Comparison of ENCODE assay signal across 1 cellular context in the genomic region with DNA sequence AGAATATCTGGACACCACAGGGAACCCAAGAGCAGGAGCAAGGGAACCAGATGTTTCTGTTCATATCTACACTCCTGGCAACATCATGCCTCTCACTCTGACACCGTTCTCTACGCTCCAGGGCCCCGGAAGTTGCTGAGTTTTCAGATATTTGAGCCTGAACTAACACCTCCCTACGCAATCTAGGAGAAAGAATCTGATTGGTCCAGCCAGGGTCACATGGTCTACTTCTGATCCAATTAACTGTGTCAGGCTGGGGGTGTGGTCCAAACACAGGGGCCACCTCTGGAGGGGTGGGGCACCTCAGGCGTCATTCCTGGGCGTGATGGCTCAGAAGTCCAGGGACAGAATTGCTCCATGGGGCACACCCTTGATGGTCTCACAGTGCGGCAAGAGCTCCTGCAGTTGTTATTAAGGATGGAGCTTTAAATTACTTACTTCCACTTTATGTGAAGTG.
TF ChIP-seq lines count a peak whose summit lies in the region.

No MANE protein-coding gene starts in this region.

TF ChIP-seq in HepG2, 621 proteins besides CTCF, POLR2A, EP300 and RAD21 (continued from another document):
- TF ChIP-seq, protein P1, sequence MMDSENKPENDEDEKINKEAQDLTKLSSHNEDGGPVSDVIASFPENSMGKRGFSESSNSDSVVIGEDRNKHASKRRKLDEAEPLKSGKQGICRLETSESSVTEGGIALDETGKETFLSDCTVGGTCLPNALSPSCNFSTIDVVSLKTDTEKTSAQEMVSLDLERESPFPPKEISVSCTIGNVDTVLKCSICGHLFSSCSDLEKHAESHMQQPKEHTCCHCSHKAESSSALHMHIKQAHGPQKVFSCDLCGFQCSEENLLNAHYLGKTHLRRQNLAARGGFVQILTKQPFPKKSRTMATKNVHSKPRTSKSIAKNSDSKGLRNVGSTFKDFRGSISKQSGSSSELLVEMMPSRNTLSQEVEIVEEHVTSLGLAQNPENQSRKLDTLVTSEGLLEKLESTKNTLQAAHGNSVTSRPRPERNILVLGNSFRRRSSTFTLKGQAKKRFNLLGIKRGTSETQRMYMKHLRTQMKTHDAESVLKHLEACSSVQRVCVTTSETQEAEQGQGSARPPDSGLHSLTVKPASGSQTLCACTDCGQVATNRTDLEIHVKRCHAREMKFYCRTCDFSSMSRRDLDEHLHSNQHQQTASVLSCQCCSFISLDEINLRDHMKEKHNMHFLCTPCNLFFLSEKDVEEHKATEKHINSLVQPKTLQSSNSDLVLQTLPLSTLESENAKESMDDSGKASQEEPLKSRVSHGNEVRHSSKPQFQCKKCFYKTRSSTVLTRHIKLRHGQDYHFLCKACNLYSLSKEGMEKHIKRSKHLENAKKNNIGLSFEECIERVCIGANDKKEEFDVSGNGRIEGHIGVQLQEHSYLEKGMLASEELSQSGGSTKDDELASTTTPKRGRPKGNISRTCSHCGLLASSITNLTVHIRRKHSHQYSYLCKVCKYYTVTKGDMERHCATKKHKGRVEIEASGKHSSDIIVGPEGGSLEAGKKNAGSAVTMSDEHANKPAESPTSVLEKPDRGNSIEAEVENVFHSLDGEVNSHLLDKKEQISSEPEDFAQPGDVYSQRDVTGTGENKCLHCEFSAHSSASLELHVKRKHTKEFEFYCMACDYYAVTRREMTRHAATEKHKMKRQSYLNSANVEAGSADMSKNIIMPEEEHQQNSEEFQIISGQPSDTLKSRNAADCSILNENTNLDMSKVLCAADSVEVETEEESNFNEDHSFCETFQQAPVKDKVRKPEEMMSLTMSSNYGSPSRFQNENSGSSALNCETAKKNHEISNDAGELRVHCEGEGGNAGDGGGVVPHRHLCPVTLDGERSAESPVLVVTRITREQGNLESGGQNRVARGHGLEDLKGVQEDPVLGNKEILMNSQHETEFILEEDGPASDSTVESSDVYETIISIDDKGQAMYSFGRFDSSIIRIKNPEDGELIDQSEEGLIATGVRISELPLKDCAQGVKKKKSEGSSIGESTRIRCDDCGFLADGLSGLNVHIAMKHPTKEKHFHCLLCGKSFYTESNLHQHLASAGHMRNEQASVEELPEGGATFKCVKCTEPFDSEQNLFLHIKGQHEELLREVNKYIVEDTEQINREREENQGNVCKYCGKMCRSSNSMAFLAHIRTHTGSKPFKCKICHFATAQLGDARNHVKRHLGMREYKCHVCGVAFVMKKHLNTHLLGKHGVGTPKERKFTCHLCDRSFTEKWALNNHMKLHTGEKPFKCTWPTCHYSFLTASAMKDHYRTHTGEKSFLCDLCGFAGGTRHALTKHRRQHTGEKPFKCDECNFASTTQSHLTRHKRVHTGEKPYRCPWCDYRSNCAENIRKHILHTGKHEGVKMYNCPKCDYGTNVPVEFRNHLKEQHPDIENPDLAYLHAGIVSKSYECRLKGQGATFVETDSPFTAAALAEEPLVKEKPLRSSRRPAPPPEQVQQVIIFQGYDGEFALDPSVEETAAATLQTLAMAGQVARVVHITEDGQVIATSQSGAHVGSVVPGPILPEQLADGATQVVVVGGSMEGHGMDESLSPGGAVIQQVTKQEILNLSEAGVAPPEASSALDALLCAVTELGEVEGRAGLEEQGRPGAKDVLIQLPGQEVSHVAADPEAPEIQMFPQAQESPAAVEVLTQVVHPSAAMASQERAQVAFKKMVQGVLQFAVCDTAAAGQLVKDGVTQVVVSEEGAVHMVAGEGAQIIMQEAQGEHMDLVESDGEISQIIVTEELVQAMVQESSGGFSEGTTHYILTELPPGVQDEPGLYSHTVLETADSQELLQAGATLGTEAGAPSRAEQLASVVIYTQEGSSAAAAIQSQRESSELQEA (CRISPR knock-in tag; IDR thresholded peaks at IDR 0.05; ENCODE audit: not compliant biosample characterization) = no peak
- TF ChIP-seq, protein P2, sequence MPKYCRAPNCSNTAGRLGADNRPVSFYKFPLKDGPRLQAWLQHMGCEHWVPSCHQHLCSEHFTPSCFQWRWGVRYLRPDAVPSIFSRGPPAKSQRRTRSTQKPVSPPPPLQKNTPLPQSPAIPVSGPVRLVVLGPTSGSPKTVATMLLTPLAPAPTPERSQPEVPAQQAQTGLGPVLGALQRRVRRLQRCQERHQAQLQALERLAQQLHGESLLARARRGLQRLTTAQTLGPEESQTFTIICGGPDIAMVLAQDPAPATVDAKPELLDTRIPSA (CRISPR knock-in tag; IDR thresholded peaks at IDR 0.05; ENCODE audit: borderline replicate concordance) = no peak
- TF ChIP-seq, protein P3, sequence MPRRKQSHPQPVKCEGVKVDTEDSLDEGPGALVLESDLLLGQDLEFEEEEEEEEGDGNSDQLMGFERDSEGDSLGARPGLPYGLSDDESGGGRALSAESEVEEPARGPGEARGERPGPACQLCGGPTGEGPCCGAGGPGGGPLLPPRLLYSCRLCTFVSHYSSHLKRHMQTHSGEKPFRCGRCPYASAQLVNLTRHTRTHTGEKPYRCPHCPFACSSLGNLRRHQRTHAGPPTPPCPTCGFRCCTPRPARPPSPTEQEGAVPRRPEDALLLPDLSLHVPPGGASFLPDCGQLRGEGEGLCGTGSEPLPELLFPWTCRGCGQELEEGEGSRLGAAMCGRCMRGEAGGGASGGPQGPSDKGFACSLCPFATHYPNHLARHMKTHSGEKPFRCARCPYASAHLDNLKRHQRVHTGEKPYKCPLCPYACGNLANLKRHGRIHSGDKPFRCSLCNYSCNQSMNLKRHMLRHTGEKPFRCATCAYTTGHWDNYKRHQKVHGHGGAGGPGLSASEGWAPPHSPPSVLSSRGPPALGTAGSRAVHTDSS (CRISPR knock-in tag; conservative IDR thresholded peaks at IDR 0.05) = no peak
- TF ChIP-seq NFYC (CRISPR knock-in tag; IDR thresholded peaks at IDR 0.05) (peak; percentile 74), ZNF816 (CRISPR knock-in tag; IDR thresholded peaks at IDR 0.05; ENCODE audit: borderline replicate concordance) (no peak), SRF (IDR thresholded peaks at IDR 0.05; ENCODE audit: low read depth, low read length) (no peak), ZKSCAN8 (CRISPR knock-in tag; IDR thresholded peaks at IDR 0.05; ENCODE audit: borderline replicate concordance) (no peak), ATF7 (IDR thresholded peaks at IDR 0.05) (no peak), ATF7 (CRISPR knock-in tag; IDR thresholded peaks at IDR 0.05) (no peak), ZNF615 (CRISPR knock-in tag; IDR thresholded peaks at IDR 0.05; ENCODE audit: borderline replicate concordance) (no peak), NFYB (CRISPR knock-in tag; IDR thresholded peaks at IDR 0.05) (peak; percentile 72)
- TF ChIP-seq, protein P4, sequence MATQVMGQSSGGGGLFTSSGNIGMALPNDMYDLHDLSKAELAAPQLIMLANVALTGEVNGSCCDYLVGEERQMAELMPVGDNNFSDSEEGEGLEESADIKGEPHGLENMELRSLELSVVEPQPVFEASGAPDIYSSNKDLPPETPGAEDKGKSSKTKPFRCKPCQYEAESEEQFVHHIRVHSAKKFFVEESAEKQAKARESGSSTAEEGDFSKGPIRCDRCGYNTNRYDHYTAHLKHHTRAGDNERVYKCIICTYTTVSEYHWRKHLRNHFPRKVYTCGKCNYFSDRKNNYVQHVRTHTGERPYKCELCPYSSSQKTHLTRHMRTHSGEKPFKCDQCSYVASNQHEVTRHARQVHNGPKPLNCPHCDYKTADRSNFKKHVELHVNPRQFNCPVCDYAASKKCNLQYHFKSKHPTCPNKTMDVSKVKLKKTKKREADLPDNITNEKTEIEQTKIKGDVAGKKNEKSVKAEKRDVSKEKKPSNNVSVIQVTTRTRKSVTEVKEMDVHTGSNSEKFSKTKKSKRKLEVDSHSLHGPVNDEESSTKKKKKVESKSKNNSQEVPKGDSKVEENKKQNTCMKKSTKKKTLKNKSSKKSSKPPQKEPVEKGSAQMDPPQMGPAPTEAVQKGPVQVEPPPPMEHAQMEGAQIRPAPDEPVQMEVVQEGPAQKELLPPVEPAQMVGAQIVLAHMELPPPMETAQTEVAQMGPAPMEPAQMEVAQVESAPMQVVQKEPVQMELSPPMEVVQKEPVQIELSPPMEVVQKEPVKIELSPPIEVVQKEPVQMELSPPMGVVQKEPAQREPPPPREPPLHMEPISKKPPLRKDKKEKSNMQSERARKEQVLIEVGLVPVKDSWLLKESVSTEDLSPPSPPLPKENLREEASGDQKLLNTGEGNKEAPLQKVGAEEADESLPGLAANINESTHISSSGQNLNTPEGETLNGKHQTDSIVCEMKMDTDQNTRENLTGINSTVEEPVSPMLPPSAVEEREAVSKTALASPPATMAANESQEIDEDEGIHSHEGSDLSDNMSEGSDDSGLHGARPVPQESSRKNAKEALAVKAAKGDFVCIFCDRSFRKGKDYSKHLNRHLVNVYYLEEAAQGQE (IDR thresholded peaks at IDR 0.05; ENCODE audit: borderline replicate concordance in 1 of 2, low read depth in 1 of 2, low read length in 2 of 2) = no peak
- TF ChIP-seq, protein P5, sequence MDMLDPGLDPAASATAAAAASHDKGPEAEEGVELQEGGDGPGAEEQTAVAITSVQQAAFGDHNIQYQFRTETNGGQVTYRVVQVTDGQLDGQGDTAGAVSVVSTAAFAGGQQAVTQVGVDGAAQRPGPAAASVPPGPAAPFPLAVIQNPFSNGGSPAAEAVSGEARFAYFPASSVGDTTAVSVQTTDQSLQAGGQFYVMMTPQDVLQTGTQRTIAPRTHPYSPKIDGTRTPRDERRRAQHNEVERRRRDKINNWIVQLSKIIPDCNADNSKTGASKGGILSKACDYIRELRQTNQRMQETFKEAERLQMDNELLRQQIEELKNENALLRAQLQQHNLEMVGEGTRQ (IDR thresholded peaks at IDR 0.05; ENCODE audit: low read depth, low read length) = peak; percentile 33
- TF ChIP-seq, protein P5 (CRISPR knock-in tag; IDR thresholded peaks at IDR 0.05; ENCODE audit: borderline replicate concordance) = peak; percentile 60; the same call in 1 of the 2 replicates
